8 cellular contexts compared by ENCODE assay signal in genomic region chr4:102823897-102824296, GRCh38. TPM values are rescaled to one million over a fixed set of nuclear protein-coding genes. Genes with fewer than 3 reads are reported as not detected.
DNase-seq lines count a peak whose midpoint lies in the region; ATAC-seq and TF ChIP-seq lines count a peak whose summit lies in the region.

No MANE protein-coding gene starts in this region.

- no peak overlapping the region for H2BK120ac ChIP-seq in mesenchymal stem cell (ENCODE audit: low read depth, low read length)

- H2AK5ac ChIP-seq in mesenchymal stem cell (ENCODE audit: low read length, severe bottlenecking) = no peak overlapping the region

- ATAC-seq in Right ventricle myocardium inferior (no peak), GM21390 (IDR thresholded peaks at IDR 0.05; ENCODE audit: unreplicated experiment) (no peak)

- intact Hi-C loops in Right ventricle myocardium inferior (cut with DNase I) = no loop called here
- intact Hi-C loops in uterus (cut with DNase I; ENCODE audit: low total_unique reads) = loop anchor here (10.0 kb wide), 1 partner anchor 59 kb away; the partner anchor contains the start of gene MANBA

- TF ChIP-seq CTCF in right atrium auricular region (IDR thresholded peaks at IDR 0.05) (no peak), brain microvascular endothelial cell (IDR thresholded peaks at IDR 0.05; ENCODE audit: low read depth, low read length, missing control alignments) (no peak), uterus (IDR thresholded peaks at IDR 0.05) (no peak)

- DNase-seq in right atrium auricular region (ENCODE audit: low spot score) (no peak), Right ventricle myocardium inferior (ENCODE audit: missing footprints) (no peak), brain microvascular endothelial cell (no peak), mesenchymal stem cell (no peak), kidney glomerular epithelial cell (lab: John Stamatoyannopoulos, UW) (no peak), uterus (no peak)

- H3K27me3 ChIP-seq in right atrium auricular region (no peaks in the 10 kb centered on the region), brain microvascular endothelial cell (replicated peaks) (no peaks in the 10 kb centered on the region), mesenchymal stem cell (ENCODE audit: control insufficient read depth in 1 of 2, insufficient read depth in 1 of 2, low read length in 2 of 2) (no peaks in the 10 kb centered on the region), uterus (no peaks in the 10 kb centered on the region)

- WGBS in mesenchymal stem cell = 88% methylated on average over 2 of the region's 4 CpGs
- 50% methylated on average over 4 of the region's 4 CpGs for WGBS in urinary bladder

- peak overlapping the region; percentile 58 for H3K4me2 ChIP-seq in mesenchymal stem cell (ENCODE audit: low read length, poor library complexity, severe bottlenecking)

- H3K36me3 ChIP-seq in right atrium auricular region (peaks cover 9% of the 10 kb centered on the region), brain microvascular endothelial cell (replicated peaks) (peaks cover 7% of the 10 kb centered on the region), mesenchymal stem cell (ENCODE audit: control insufficient read depth in 1 of 2, insufficient read depth in 2 of 2, low read depth in 1 of 2, low read length in 2 of 2) (peaks cover 0 to 12% of the 10 kb centered on the region in 2 experiments), urinary bladder (ENCODE audit: insufficient read depth) (no peaks in the 10 kb centered on the region), uterus (no peaks in the 10 kb centered on the region)

- H2AFZ ChIP-seq in mesenchymal stem cell (ENCODE audit: low read depth, low read length) = no peak overlapping the region

- peaks cover 0 to 62% of the 10 kb centered on the region in 2 donors for H3K4me1 ChIP-seq in right atrium auricular region
- H3K4me1 ChIP-seq in mesenchymal stem cell (ENCODE audit: control insufficient read depth, insufficient read depth, low read depth, low read length) = peaks cover 2% of the 10 kb centered on the region
- no peaks in the 10 kb centered on the region for H3K4me1 ChIP-seq in urinary bladder (ENCODE audit: insufficient read depth)
- H3K4me1 ChIP-seq in uterus = peaks cover 0 to 3% of the 10 kb centered on the region in 2 donors

- no peak overlapping the region for H2BK12ac ChIP-seq in mesenchymal stem cell (ENCODE audit: low read length in 2 of 2)

- in situ Hi-C loops in brain microvascular endothelial cell (cut with HindIII; ENCODE audit: low pct_ligation_motif_present, low sequenced_read_pairs) = loop anchor here (25.0 kb wide), 1 partner anchor 188 kb away; the partner anchor contains the start of gene SLC9B1

- no peak overlapping the region for H2BK5ac ChIP-seq in mesenchymal stem cell (ENCODE audit: low read depth, low read length, poor library complexity, severe bottlenecking)

- no peak overlapping the region for H4K91ac ChIP-seq in mesenchymal stem cell (ENCODE audit: low read length)

- H3K18ac ChIP-seq in mesenchymal stem cell (ENCODE audit: low read depth in 1 of 2, low read length in 2 of 2) = no peak overlapping the region

- peak overlapping the region; percentile 99 for H3K9ac ChIP-seq in mesenchymal stem cell (ENCODE audit: low read length)

- no peak overlapping the region for H3K4ac ChIP-seq in mesenchymal stem cell (ENCODE audit: low read depth in 1 of 2, low read length in 2 of 2)

- no peak overlapping the region for H4K8ac ChIP-seq in mesenchymal stem cell (ENCODE audit: low read length)

- H3K9me3 ChIP-seq in right atrium auricular region (no peaks in the 10 kb centered on the region), mesenchymal stem cell (ENCODE audit: control insufficient read depth, low read length) (no peaks in the 10 kb centered on the region), uterus (no peaks in the 10 kb centered on the region)

- no peak overlapping the region for H2BK15ac ChIP-seq in mesenchymal stem cell (ENCODE audit: low read depth, poor library complexity, severe bottlenecking)

- H3K23ac ChIP-seq in mesenchymal stem cell (ENCODE audit: low read length in 2 of 2) = no peak overlapping the region

- H3K14ac ChIP-seq in mesenchymal stem cell (ENCODE audit: low read length in 2 of 2) = no peak overlapping the region

- no peak for TF ChIP-seq POLR2A in uterus (IDR thresholded peaks at IDR 0.05)

- no peaks in the 10 kb centered on the region for H3K79me1 ChIP-seq in mesenchymal stem cell (replicated peaks; ENCODE audit: low read length, poor library complexity, severe bottlenecking)

- H3K27ac ChIP-seq in right atrium auricular region (peak overlapping the region; percentile 100), brain microvascular endothelial cell (peak overlapping the region; percentile 99), mesenchymal stem cell (ENCODE audit: low read length, poor library complexity, severe bottlenecking) (no peak overlapping the region), urinary bladder (ENCODE audit: low read depth) (no peak overlapping the region), uterus (peak overlapping the region in 1 of 2 donors; percentile 99)

- H3K4me3 ChIP-seq in right atrium auricular region = peak overlapping the region; percentile 17 to 93
- H3K4me3 ChIP-seq in brain microvascular endothelial cell (ENCODE audit: low read depth, low read length) = peak overlapping the region; percentile 69
- H3K4me3 ChIP-seq in mesenchymal stem cell (ENCODE audit: insufficient read depth in 1 of 2, low read depth in 1 of 2, low read length in 2 of 2) = peak overlapping the region in 1 of 2 experiments; percentile 95
- H3K4me3 ChIP-seq in urinary bladder (ENCODE audit: low read depth, low read length) = peak overlapping the region; percentile 24
- H3K4me3 ChIP-seq in uterus = peak overlapping the region in 1 of 2 donors; percentile 60

RNA-seq across cellular contexts. Expression of gene UBE2D3, which starts 3.5 kb away (rescaled TPM):
- 100 to 1,000 TPM; 288 to 322 TPM for total RNA-seq in right atrium auricular region
- 261 TPM for total RNA-seq in Right ventricle myocardium inferior
- 603 TPM for polyA plus RNA-seq in mesenchymal stem cell (2013, experiment 1 of 2)
- 627 TPM for polyA plus RNA-seq in mesenchymal stem cell (2013, experiment 2 of 2)
- total RNA-seq in urinary bladder = 285 TPM
- polyA plus RNA-seq in urinary bladder = 220 TPM
- 100 to 1,000 TPM; 261 to 496 (median 294) TPM for total RNA-seq in uterus

RNA-seq across cellular contexts. Expression of gene CISD2, which starts 44.9 kb away (rescaled TPM):
- total RNA-seq in right atrium auricular region (10 to 100 TPM; 10.5 to 11.5 TPM), Right ventricle myocardium inferior (17.1 TPM), urinary bladder (36.7 TPM), uterus (10 to 100 TPM in 3 of 4 donors, 1 to 10 TPM in 1; 3.8 to 30.0 (median 19.4) TPM)
- 39.9 TPM for polyA plus RNA-seq in mesenchymal stem cell (2013, experiment 1 of 2)
- polyA plus RNA-seq in mesenchymal stem cell (2013, experiment 2 of 2) = 43.0 TPM
- 19.2 TPM for polyA plus RNA-seq in urinary bladder

Comparison
In these comparisons a context has a peak if more than half of its experiments do, and no peak if none do; other contexts are left out.
1. H3K27ac ChIP-seq: peak in right atrium auricular region (2 of 2) and brain microvascular endothelial cell (single experiment); none in mesenchymal stem cell (single experiment) and urinary bladder (single experiment).